In genomic region chr5:94551858-94552257, GRCh38 we compare ENCODE assay signal across 29 cellular contexts.
"Had no signal": no experiment of that assay in that cellular context is flagged by ENCODE, and none has a peak within 500 bp of the region (broad histone marks: within the 10 kb centered on the region; RNA-seq: fewer than 3 reads in every experiment).

No MANE protein-coding gene starts in this region.

- H3K27ac ChIP-seq: adrenal gland, ascending aorta, cardiac muscle cell, neutrophil, skin epidermis, uterus, VCaP had no signal

- DNase-seq: activated CD4-positive, alpha-beta T cell treated with anti-CD3 and anti-CD28 coated beads for 4 hours; activated CD4-positive, alpha-beta T cell treated with anti-CD3 and anti-CD28 coated beads, Interleukin-2, amount 50 U/mL, for 4 hours; activated effector memory CD4-positive, alpha-beta T cell treated with anti-CD3 and anti-CD28 coated beads, Interleukin-2, amount 50 U/mL, for 16 hours; activated naive CD4-positive, alpha-beta T cell treated with anti-CD3 and anti-CD28 coated beads for 36 hours; activated naive CD8-positive, alpha-beta T cell treated with anti-CD3 and anti-CD28 coated beads for 36 hours; activated T-cell treated with anti-CD3 and anti-CD28 coated beads, Interleukin-2, amount 50 U/mL, for 1 hour; adrenal gland; foreskin fibroblast; head of caudate nucleus; hippocampal formation; left cardiac atrium; left ventricle myocardium superior; mucosa of descending colon; nephron progenitor cell; stimulated activated CD4-positive, alpha-beta T cell treated with anti-CD3 and anti-CD28 coated beads, Interleukin-12 subunit alpha, Interleukin-12 subunit beta, amount 100 ng/mL, for 4 hours; stimulated activated CD4-positive, alpha-beta T cell treated with anti-CD3 and anti-CD28 coated beads, Interleukin-4, amount 100 ng/mL, for 1 hour; stimulated activated naive CD8-positive, alpha-beta T cell treated with anti-CD3 and anti-CD28 coated beads, Interleukin-15, amount 100 ng/mL, for 72 hours; substantia nigra; uterus had no signal

- H3K36me3 ChIP-seq: adrenal gland, ascending aorta, cardiac muscle cell, neutrophil, uterus had no signal

- H3K4me3 ChIP-seq: adrenal gland, ascending aorta, cardiac muscle cell, mucosa of descending colon, skin epidermis, uterus had no signal

- ATAC-seq: esophagus mucosa; left cardiac atrium; left ventricle myocardium superior; mucosa of descending colon; sciatic nerve; stimulated activated naive CD8-positive, alpha-beta T cell treated with anti-CD3 and anti-CD28 coated beads, Interleukin-15, amount 100 ng/mL, for 72 hours had no signal

- H3K4me1 ChIP-seq: adrenal gland, ascending aorta, uterus had no signal

- FAIRE-seq: endothelial cell of umbilical vein, keratinocyte, TTC549 had no signal

- H3K27me3 ChIP-seq: adrenal gland, ascending aorta, cardiac muscle cell, neutrophil, uterus had no signal

- H3K9me3 ChIP-seq: adrenal gland, mucosa of descending colon, neutrophil had no signal
